Comparison of ENCODE assay signal across 16 cellular contexts in genomic region chr17:72479113-72479512, GRCh38.
DNase-seq lines count a peak whose midpoint lies in the region; ATAC-seq and TF ChIP-seq lines count a peak whose summit lies in the region.
"Had no signal": no experiment of that assay in that cellular context is flagged by ENCODE, and none has a peak within 500 bp of the region (broad histone marks: within the 10 kb centered on the region; RNA-seq: fewer than 3 reads in every experiment).

No MANE protein-coding gene starts in this region.

- no peaks in the 10 kb centered on the region for H3F3A ChIP-seq in SK-N-SH (replicated peaks; ENCODE audit: insufficient read depth)

- H3K36me3 Mint-ChIP-seq in type B pancreatic cell: peaks cover 9% of the 10 kb centered on the region
- H3K36me3 Mint-ChIP-seq: activated naive CD8-positive, alpha-beta T cell had no signal

- no peak; the same call in 1 of the 3 replicates for ATAC-seq in SK-N-SH treated with all-trans-retinoic acid at 6 μM for 48 hours
- ATAC-seq in HG03460 (IDR thresholded peaks at IDR 0.05; ENCODE audit: unreplicated experiment): no peak

- peak; percentile 24; the same call in 1 of the 2 replicates for TF ChIP-seq CTCF in SK-N-SH (IDR thresholded peaks at IDR 0.05)
- 0 out of 2 replicates have a peak, but pooled peaks have one; percentile 16 for TF ChIP-seq CTCF in LNCaP clone FGC (IDR thresholded peaks at IDR 0.05; ENCODE audit: control insufficient read depth, extremely low read depth, insufficient read depth)
- TF ChIP-seq CTCF in colonic mucosa (IDR thresholded peaks at IDR 0.05): peak; percentile 21
- no peak for TF ChIP-seq CTCF in type B pancreatic cell (conservative IDR thresholded peaks at IDR 0.05)

- no peak for TF ChIP-seq EP300 in SK-N-SH (IDR thresholded peaks at IDR 0.05; ENCODE audit: borderline replicate concordance in 1 of 2, low read depth in 1 of 2, low read length in 1 of 2)

- no peak overlapping the region for H3K4me3 ChIP-seq in SK-N-SH (ENCODE audit: low read depth in 2 of 2, low read length in 1 of 2)
- no peak overlapping the region for H3K4me3 ChIP-seq in LNCaP clone FGC (ENCODE audit: low read depth, low read length)
- H3K4me3 ChIP-seq in colonic mucosa: no peak overlapping the region
- H3K4me3 ChIP-seq: SJSA1, upper lobe of left lung had no signal

- intact Hi-C loops in colonic mucosa (cut with DNase I): no loop called here

- H3K36me3 ChIP-seq in SK-N-SH (replicated peaks in 1 of 2; ENCODE audit: control insufficient read depth in 1 of 2, insufficient read depth in 2 of 2, low read length in 1 of 2) (no peaks in the 10 kb centered on the region), colonic mucosa (no peaks in the 10 kb centered on the region)
- H3K36me3 ChIP-seq: SJSA1, upper lobe of left lung had no signal

- H3K27me3 ChIP-seq in SK-N-SH (ENCODE audit: insufficient read depth) (no peaks in the 10 kb centered on the region), colonic mucosa (no peaks in the 10 kb centered on the region)
- H3K27me3 ChIP-seq: SJSA1, upper lobe of left lung had no signal

- POLR2A ChIA-PET in SK-N-SH (lab: Yijun Ruan, JAX): no interaction called here

- no peaks in the 10 kb centered on the region for H3K27me3 Mint-ChIP-seq in type B pancreatic cell

- H3K9me3 Mint-ChIP-seq in type B pancreatic cell: peaks cover 4% of the 10 kb centered on the region

- H3K79me2 ChIP-seq in SK-N-SH (ENCODE audit: insufficient read depth): no peaks in the 10 kb centered on the region; the same call in 1 of the 2 replicates

- peaks cover 0 to 4% of the 10 kb centered on the region in 2 experiments; a peak in 1 of 4 replicates for H3K4me1 ChIP-seq in SK-N-SH (ENCODE audit: control insufficient read depth in 1 of 2, insufficient read depth in 2 of 2, low read depth in 1 of 2, low read length in 1 of 2)
- H3K4me1 ChIP-seq in colonic mucosa: no peaks in the 10 kb centered on the region
- H3K4me1 ChIP-seq: SJSA1 had no signal

- no peak overlapping the region for H3K27ac ChIP-seq in SK-N-SH (ENCODE audit: low read depth in 2 of 2, low read length in 1 of 2)
- H3K27ac ChIP-seq in colonic mucosa: peak overlapping the region; percentile 4
- H3K27ac ChIP-seq: SJSA1, upper lobe of left lung had no signal

- DNase-seq in SK-N-SH (no peak), LNCaP clone FGC (ENCODE audit: low read depth) (no peak), colonic mucosa (no peak), type B pancreatic cell (ENCODE audit: extremely low spot score, unreplicated experiment) (no peak), RKO (ENCODE audit: low spot score) (no peak)
- DNase-seq in stimulated activated CD4-positive, alpha-beta T cell treated with anti-CD3 and anti-CD28 coated beads, Interleukin-2, amount 100 ng/mL, for 48 hours: no peak
- DNase-seq: ACHN; activated T-cell treated with anti-CD3 and anti-CD28 coated beads for 4 hours; DMS79; H7; stimulated activated CD4-positive, alpha-beta T cell treated with anti-CD3 and anti-CD28 coated beads, Interleukin-1b, Interleukin-23, amount 100 ng/mL, for 48 hours had no signal

- H3K9me2 ChIP-seq in SK-N-SH: no peaks in the 10 kb centered on the region

- H3K4me1 Mint-ChIP-seq in type B pancreatic cell (ENCODE audit: unreplicated experiment): peaks cover 42% of the 10 kb centered on the region

- no peaks in the 10 kb centered on the region for H3K9me3 ChIP-seq in SK-N-SH
- H3K9me3 ChIP-seq in colonic mucosa: no peaks in the 10 kb centered on the region
- H3K9me3 ChIP-seq: SJSA1 had no signal

- H3K9ac ChIP-seq in SK-N-SH (no peak overlapping the region), colonic mucosa (ENCODE audit: low read depth in 2 of 2, low read length in 2 of 2) (no peak overlapping the region)

- 0 out of 2 replicates have a peak, but pooled peaks have one; percentile 15 for TF ChIP-seq RAD21 in SK-N-SH (IDR thresholded peaks at IDR 0.05; ENCODE audit: low read length)

- H3K4me2 ChIP-seq in SK-N-SH: no peak overlapping the region

- H4K20me1 ChIP-seq in SK-N-SH (ENCODE audit: insufficient read depth): no peaks in the 10 kb centered on the region

- CTCF ChIA-PET in SK-N-SH (lab: Yijun Ruan, JAX): interaction anchor here (0.9 to 1.7 kb wide), 2 partner anchors 40 to 360 kb away, joined by 3 read pairs; no protein-coding TSS in a partner anchor

- H3K4me3 Mint-ChIP-seq in type B pancreatic cell: no peak overlapping the region
- H3K4me3 Mint-ChIP-seq: activated naive CD8-positive, alpha-beta T cell had no signal

- 71% methylated on average over 4 of the region's 4 CpGs for WGBS in SK-N-SH (ENCODE audit: low lambda C conversion rate)

- H2AFZ ChIP-seq in SK-N-SH (ENCODE audit: low read depth): no peak overlapping the region

- peak overlapping the region; percentile 28 for H3K27ac Mint-ChIP-seq in type B pancreatic cell
- H3K27ac Mint-ChIP-seq: activated naive CD8-positive, alpha-beta T cell had no signal

TF ChIP-seq in SK-N-SH, 30 proteins besides CTCF, POLR2A, EP300 and RAD21:
- TF ChIP-seq NFIC (IDR thresholded peaks at IDR 0.05; ENCODE audit: borderline replicate concordance): no peak
- peak; percentile 15; the same call in 1 of the 2 replicates for TF ChIP-seq SMC3 (IDR thresholded peaks at IDR 0.05; ENCODE audit: low read depth, low read length)
TF ChIP-seq in SK-N-SH: peak in this region for 1.

TF ChIP-seq in SK-N-SH treated with all-trans-retinoic acid at 6 μM for 48 hours, 23 proteins besides CTCF, POLR2A, EP300 and RAD21 (continues in another document):
- TF ChIP-seq RARB (CRISPR knock-in tag; IDR thresholded peaks at IDR 0.05) (no peak), ZC3H10 (CRISPR knock-in tag; IDR thresholded peaks at IDR 0.05) (no peak), ZNF8 (CRISPR knock-in tag; IDR thresholded peaks at IDR 0.05) (no peak), ZNF70 (CRISPR knock-in tag; IDR thresholded peaks at IDR 0.05) (no peak), CREB5 (CRISPR knock-in tag; IDR thresholded peaks at IDR 0.05; ENCODE audit: low read depth) (no peak), TOX (CRISPR knock-in tag; IDR thresholded peaks at IDR 0.05; ENCODE audit: borderline replicate concordance) (no peak), ISL1 (CRISPR knock-in tag; IDR thresholded peaks at IDR 0.05) (no peak), PATZ1 (CRISPR knock-in tag; IDR thresholded peaks at IDR 0.05; ENCODE audit: borderline replicate concordance) (no peak), ESRRG (CRISPR knock-in tag; IDR thresholded peaks at IDR 0.05) (no peak), ZFP3 (CRISPR knock-in tag; IDR thresholded peaks at IDR 0.05) (no peak), TCF4 (CRISPR knock-in tag; IDR thresholded peaks at IDR 0.05; ENCODE audit: borderline replicate concordance) (no peak), ARNTL (CRISPR knock-in tag; IDR thresholded peaks at IDR 0.05; ENCODE audit: borderline replicate concordance, low read depth) (no peak)
- TF ChIP-seq, protein P1, sequence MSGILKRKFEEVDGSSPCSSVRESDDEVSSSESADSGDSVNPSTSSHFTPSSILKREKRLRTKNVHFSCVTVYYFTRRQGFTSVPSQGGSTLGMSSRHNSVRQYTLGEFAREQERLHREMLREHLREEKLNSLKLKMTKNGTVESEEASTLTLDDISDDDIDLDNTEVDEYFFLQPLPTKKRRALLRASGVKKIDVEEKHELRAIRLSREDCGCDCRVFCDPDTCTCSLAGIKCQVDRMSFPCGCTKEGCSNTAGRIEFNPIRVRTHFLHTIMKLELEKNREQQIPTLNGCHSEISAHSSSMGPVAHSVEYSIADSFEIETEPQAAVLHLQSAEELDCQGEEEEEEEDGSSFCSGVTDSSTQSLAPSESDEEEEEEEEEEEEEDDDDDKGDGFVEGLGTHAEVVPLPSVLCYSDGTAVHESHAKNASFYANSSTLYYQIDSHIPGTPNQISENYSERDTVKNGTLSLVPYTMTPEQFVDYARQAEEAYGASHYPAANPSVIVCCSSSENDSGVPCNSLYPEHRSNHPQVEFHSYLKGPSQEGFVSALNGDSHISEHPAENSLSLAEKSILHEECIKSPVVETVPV (CRISPR knock-in tag; IDR thresholded peaks at IDR 0.05): no peak
- TF ChIP-seq, protein P2, sequence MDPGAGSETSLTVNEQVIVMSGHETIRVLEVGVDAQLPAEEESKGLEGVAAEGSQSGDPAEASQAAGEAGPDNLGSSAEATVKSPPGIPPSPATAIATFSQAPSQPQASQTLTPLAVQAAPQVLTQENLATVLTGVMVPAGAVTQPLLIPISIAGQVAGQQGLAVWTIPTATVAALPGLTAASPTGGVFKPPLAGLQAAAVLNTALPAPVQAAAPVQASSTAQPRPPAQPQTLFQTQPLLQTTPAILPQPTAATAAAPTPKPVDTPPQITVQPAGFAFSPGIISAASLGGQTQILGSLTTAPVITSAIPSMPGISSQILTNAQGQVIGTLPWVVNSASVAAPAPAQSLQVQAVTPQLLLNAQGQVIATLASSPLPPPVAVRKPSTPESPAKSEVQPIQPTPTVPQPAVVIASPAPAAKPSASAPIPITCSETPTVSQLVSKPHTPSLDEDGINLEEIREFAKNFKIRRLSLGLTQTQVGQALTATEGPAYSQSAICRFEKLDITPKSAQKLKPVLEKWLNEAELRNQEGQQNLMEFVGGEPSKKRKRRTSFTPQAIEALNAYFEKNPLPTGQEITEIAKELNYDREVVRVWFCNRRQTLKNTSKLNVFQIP (CRISPR knock-in tag; IDR thresholded peaks at IDR 0.05; ENCODE audit: borderline replicate concordance, low read depth): no peak
